Comparison of ENCODE assay signal across 24 cellular contexts in the genomic region with DNA sequence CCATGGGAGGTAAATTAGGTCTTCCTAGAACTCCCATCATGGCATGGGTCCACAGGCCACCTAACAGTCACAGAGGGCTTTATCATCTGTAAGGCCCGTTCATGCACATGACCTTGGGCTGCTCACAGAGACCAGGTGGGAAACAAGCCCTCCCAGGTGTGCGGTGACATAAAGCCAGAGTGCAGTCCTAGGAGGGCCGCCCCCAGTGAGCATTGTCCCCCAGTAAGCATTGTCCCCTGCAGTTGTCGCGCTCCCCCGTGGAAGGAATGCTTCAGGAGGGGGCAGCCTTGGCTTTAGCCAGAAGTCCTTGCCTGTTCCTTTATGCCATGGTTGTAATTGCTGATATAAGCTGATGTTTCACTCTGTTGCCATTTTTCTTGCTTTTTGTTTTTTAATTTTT. TPM values are rescaled to one million over a fixed set of nuclear protein-coding genes. Genes with fewer than 3 reads are reported as not detected.
DNase-seq lines count a peak whose midpoint lies in the region; ATAC-seq, FAIRE-seq and TF ChIP-seq lines count a peak whose summit lies in the region.
"Had no signal": no experiment of that assay in that cellular context is flagged by ENCODE, and none has a peak within 500 bp of the region (broad histone marks: within the 10 kb centered on the region; RNA-seq: fewer than 3 reads in every experiment).

No MANE protein-coding gene starts in this region.

- H3K4me3 Mint-ChIP-seq in astrocyte (ENCODE audit: unreplicated experiment): peak overlapping the region; percentile 50
- H3K4me3 Mint-ChIP-seq in glutamatergic neuron (ENCODE audit: unreplicated experiment): no peak overlapping the region
- H3K4me3 Mint-ChIP-seq: B cell; CD4-positive, alpha-beta T cell; CD8-positive, alpha-beta T cell had no signal

- TF ChIP-seq CTCF in astrocyte (IDR thresholded peaks at IDR 0.05; ENCODE audit: insufficient read depth, low read depth, low read length) (no peak), glutamatergic neuron (IDR thresholded peaks at IDR 0.05; ENCODE audit: partially characterized antibody, unreplicated experiment) (no peak)

- no peak for ATAC-seq in Right ventricle myocardium superior (ENCODE audit: poor library complexity)
- ATAC-seq: A549; CD8-positive, alpha-beta T cell had no signal

- no peaks in the 10 kb centered on the region for H3K79me2 ChIP-seq in astrocyte (ENCODE audit: insufficient read depth, low read length)

- no peaks in the 10 kb centered on the region for H3K9me3 ChIP-seq in astrocyte (ENCODE audit: insufficient read depth, low read depth, low read length)
- H3K9me3 ChIP-seq: A549; BLaER1 treated with 17β-estradiol and CSF1 and Interleukin-3, amounts not matched to agents 10 nM and 100 nM; Caco-2 had no signal

- H3K27ac ChIP-seq in astrocyte (ENCODE audit: low read depth, low read length): no peak overlapping the region
- H3K27ac ChIP-seq: 22Rv1; A549; BLaER1 treated with 17β-estradiol and CSF1 and Interleukin-3, amounts not matched to agents 10 nM and 100 nM; C4-2B had no signal

- FAIRE-seq in astrocyte (lab: Jason Lieb, UNC): no peak
- FAIRE-seq: A549, D721Med, G401.6, GM12891, GM19239 had no signal

- peaks cover 2% of the 10 kb centered on the region for H3K27me3 ChIP-seq in astrocyte (ENCODE audit: insufficient read depth, low read length)
- H3K27me3 ChIP-seq: BLaER1 treated with 17β-estradiol and CSF1 and Interleukin-3, amounts not matched to agents 10 nM and 100 nM had no signal

- in situ Hi-C loops in G401 (cut with HindIII; ENCODE audit: low sequenced_read_pairs): no loop called here

- H4K20me1 ChIP-seq in astrocyte (ENCODE audit: insufficient read depth, low read length): no peaks in the 10 kb centered on the region
- H4K20me1 ChIP-seq: BLaER1 treated with 17β-estradiol and CSF1 and Interleukin-3, amounts not matched to agents 10 nM and 100 nM had no signal

- H3K27me3 Mint-ChIP-seq in astrocyte (ENCODE audit: low read depth, unreplicated experiment): no peaks in the 10 kb centered on the region
- peaks cover 28% of the 10 kb centered on the region for H3K27me3 Mint-ChIP-seq in glutamatergic neuron (ENCODE audit: unreplicated experiment)
- H3K27me3 Mint-ChIP-seq: CD4-positive, alpha-beta T cell had no signal

- H3K9ac ChIP-seq in astrocyte (ENCODE audit: low read length): no peak overlapping the region
- H3K9ac ChIP-seq: BLaER1 treated with 17β-estradiol and CSF1 and Interleukin-3, amounts not matched to agents 10 nM and 100 nM had no signal

- no peaks in the 10 kb centered on the region for H3K9me3 Mint-ChIP-seq in astrocyte (ENCODE audit: unreplicated experiment)
- peaks cover 35% of the 10 kb centered on the region for H3K9me3 Mint-ChIP-seq in glutamatergic neuron (ENCODE audit: unreplicated experiment)
- H3K9me3 Mint-ChIP-seq: CD4-positive, alpha-beta T cell; CD8-positive, alpha-beta T cell had no signal

- H3K36me3 ChIP-seq in astrocyte (ENCODE audit: insufficient read depth, low read length): no peaks in the 10 kb centered on the region

- no peaks in the 10 kb centered on the region for H3K4me1 ChIP-seq in astrocyte (ENCODE audit: insufficient read depth, low read length)
- H3K4me1 ChIP-seq: A549 had no signal

- no peak overlapping the region for H3K27ac Mint-ChIP-seq in astrocyte (ENCODE audit: unreplicated experiment)
- peak overlapping the region; percentile 33 for H3K27ac Mint-ChIP-seq in glutamatergic neuron (ENCODE audit: unreplicated experiment)
- H3K27ac Mint-ChIP-seq: B cell; CD4-positive, alpha-beta T cell; CD8-positive, alpha-beta T cell had no signal

- H3K4me1 Mint-ChIP-seq in astrocyte (ENCODE audit: low read depth, unreplicated experiment) (peaks cover 8% of the 10 kb centered on the region), glutamatergic neuron (ENCODE audit: low read depth, unreplicated experiment) (peaks cover 45% of the 10 kb centered on the region)
- H3K4me1 Mint-ChIP-seq: B cell had no signal

- no peak overlapping the region for H2AFZ ChIP-seq in astrocyte (ENCODE audit: low read depth, low read length)

- H3K4me3 ChIP-seq in astrocyte (ENCODE audit: insufficient read depth, low read depth, low read length): no peak overlapping the region
- H3K4me3 ChIP-seq: A549; BLaER1 treated with 17β-estradiol and CSF1 and Interleukin-3, amounts not matched to agents 10 nM and 100 nM had no signal

- H3K36me3 Mint-ChIP-seq in astrocyte (ENCODE audit: low read depth, unreplicated experiment) (peaks cover 16% of the 10 kb centered on the region), glutamatergic neuron (ENCODE audit: unreplicated experiment) (peaks cover 25% of the 10 kb centered on the region)

- DNase-seq in G401 (ENCODE audit: low spot score) (peak; percentile 23), astrocyte (ENCODE audit: low read depth) (no peak), glutamatergic neuron (no peak), DMS53 (lab: John Stamatoyannopoulos, UW) (no peak), Right ventricle myocardium superior (no peak)
- DNase-seq in stimulated activated CD4-positive, alpha-beta T cell treated with anti-CD3 and anti-CD28 coated beads, Interleukin-4, amount 100 ng/mL, for 1 hour: no peak
- DNase-seq: AML-193; Caco-2; Calu3; CD4-positive, alpha-beta T cell; CD8-positive, alpha-beta T cell; DMS79; DND-41; EL; GF-D8 had no signal

- intact Hi-C loops in Right ventricle myocardium superior (cut with DNase I): no loop called here

- no peak overlapping the region for H3K4me2 ChIP-seq in astrocyte (ENCODE audit: low read length)
- H3K4me2 ChIP-seq: A549; BLaER1 treated with 17β-estradiol and CSF1 and Interleukin-3, amounts not matched to agents 10 nM and 100 nM had no signal

RNA-seq across cellular contexts. Expression of a gene that starts 41.7 kb away (rescaled TPM):
- total RNA-seq in G401 (2014; rRNA removed; shearing (Covaris generic)): 21.3 and 28.7 TPM in 2 replicates
- total RNA-seq in astrocyte: 1.1 and 1.2 TPM in 2 replicates
- 0.69 TPM for total RNA-seq in glutamatergic neuron (ENCODE audit: unreplicated experiment)
- not detected for total RNA-seq in Right ventricle myocardium superior
- total RNA-seq: CD4-positive, alpha-beta T cell; CD8-positive, alpha-beta T cell had no signal

Comparison
In these comparisons a context has a peak if more than half of its experiments do, and no peak if none do; other contexts are left out.
1. RNA of a gene that starts 41.7 kb away (total RNA-seq): 21.3 to 28.7 TPM in G401; 1.1 to 1.2 TPM in astrocyte, 0.69 TPM in glutamatergic neuron (single experiment) and not detected in Right ventricle myocardium superior (single experiment); every median in the first group is over 10 times any median in the second.